In the genomic region with DNA sequence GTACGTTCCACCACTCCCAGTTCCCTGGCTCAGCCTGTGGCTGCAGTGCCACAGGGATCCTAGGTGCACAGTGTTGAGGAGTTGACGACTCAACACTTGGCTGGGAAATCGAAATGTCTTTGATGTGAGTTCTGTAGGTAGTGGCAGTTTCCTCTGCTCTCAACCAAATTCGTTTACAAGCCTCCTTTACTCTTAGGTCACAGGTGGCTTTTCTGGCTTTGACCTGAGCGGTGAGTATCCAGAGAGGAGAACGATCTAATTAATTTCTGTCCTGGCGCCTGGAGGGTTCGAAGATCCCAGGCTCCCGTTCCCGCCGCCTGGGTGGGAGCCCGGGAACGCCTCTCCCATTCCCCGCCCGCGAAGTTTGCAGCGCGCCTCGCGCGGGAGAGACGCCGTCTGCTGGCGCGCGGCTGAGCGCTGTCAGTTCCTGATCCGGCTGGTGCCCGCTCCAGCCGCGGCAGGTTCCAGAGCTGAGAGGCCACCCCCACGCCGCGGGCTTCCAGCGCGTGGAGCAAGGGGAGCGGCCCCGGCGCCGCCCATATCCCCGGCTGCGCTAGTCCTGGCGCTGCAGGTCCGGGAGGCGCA, we compare ENCODE assay signal across 8 cellular contexts. TPM values are rescaled to one million over a fixed set of nuclear protein-coding genes. Genes with fewer than 3 reads are reported as not detected.
A peak's percentile ranks its signal among the peaks of the same experiment; 100 is the strongest.
DNase-seq lines count a peak whose midpoint lies in the region; ATAC-seq and TF ChIP-seq lines count a peak whose summit lies in the region.

A gene with protein sequence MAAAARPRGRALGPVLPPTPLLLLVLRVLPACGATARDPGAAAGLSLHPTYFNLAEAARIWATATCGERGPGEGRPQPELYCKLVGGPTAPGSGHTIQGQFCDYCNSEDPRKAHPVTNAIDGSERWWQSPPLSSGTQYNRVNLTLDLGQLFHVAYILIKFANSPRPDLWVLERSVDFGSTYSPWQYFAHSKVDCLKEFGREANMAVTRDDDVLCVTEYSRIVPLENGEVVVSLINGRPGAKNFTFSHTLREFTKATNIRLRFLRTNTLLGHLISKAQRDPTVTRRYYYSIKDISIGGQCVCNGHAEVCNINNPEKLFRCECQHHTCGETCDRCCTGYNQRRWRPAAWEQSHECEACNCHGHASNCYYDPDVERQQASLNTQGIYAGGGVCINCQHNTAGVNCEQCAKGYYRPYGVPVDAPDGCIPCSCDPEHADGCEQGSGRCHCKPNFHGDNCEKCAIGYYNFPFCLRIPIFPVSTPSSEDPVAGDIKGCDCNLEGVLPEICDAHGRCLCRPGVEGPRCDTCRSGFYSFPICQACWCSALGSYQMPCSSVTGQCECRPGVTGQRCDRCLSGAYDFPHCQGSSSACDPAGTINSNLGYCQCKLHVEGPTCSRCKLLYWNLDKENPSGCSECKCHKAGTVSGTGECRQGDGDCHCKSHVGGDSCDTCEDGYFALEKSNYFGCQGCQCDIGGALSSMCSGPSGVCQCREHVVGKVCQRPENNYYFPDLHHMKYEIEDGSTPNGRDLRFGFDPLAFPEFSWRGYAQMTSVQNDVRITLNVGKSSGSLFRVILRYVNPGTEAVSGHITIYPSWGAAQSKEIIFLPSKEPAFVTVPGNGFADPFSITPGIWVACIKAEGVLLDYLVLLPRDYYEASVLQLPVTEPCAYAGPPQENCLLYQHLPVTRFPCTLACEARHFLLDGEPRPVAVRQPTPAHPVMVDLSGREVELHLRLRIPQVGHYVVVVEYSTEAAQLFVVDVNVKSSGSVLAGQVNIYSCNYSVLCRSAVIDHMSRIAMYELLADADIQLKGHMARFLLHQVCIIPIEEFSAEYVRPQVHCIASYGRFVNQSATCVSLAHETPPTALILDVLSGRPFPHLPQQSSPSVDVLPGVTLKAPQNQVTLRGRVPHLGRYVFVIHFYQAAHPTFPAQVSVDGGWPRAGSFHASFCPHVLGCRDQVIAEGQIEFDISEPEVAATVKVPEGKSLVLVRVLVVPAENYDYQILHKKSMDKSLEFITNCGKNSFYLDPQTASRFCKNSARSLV (N-terminal part only) (plus strand): TSS at position 423 of the 585 bp plus-strand sequence. CDS start 231 bp downstream, outside the sequence.

- no peaks in the 10 kb centered on the region for H3K4me1 ChIP-seq in testis

- no peaks in the 10 kb centered on the region for H3K9me3 ChIP-seq in testis

- H3K27ac ChIP-seq in testis, result no peak within 1 kb of the TSS

- WGBS in testis, 2 donors, result 0% methylated on average over 6 to 34 of the region's 45 CpGs

- DNase-seq in DMS79 treated with DMSO at 0.1 percent for 48 hours (lab: John Stamatoyannopoulos, UW) (peak; percentile 16), DMS79 (lab: John Stamatoyannopoulos, UW) (no peak), NCI-H1105 treated with DMSO at 0.1 percent for 48 hours (lab: John Stamatoyannopoulos, UW) (peak; percentile 73), epithelial cell of esophagus (ENCODE audit: low read depth) (peak; percentile 62), midbrain (lab: John Stamatoyannopoulos, UW) (peak; percentile 14), testis (peak; percentile 74)
- peak; percentile 31 to 40 for DNase-seq in activated CD4-positive, alpha-beta T cell treated with anti-CD3 and anti-CD28 coated beads, Interleukin-2, amount 50 U/mL, for 48 hours

- no peak for ATAC-seq in GM21381 (IDR thresholded peaks at IDR 0.05; ENCODE audit: unreplicated experiment)

- H3K36me3 ChIP-seq in testis (ENCODE audit: low read depth, missing control alignments), result no peaks in the 10 kb centered on the region

- H3K27me3 ChIP-seq in testis, result no peaks in the 10 kb centered on the region

- H3K4me3 ChIP-seq in epithelial cell of esophagus (ENCODE audit: low read length), result peak within 1 kb of the TSS; percentile 57
- peak within 1 kb of the TSS; percentile 61 to 64 for H3K4me3 ChIP-seq in testis

- intact Hi-C loops in testis (cut with DNase I; ENCODE audit: low total_unique reads), result no loop called here

- TF ChIP-seq CTCF in epithelial cell of esophagus (IDR thresholded peaks at IDR 0.05; ENCODE audit: insufficient read depth, low read depth, low read length, missing control alignments) (peak; percentile 22), testis (IDR thresholded peaks at IDR 0.05) (no peak)

- TF ChIP-seq POLR2A in testis (IDR thresholded peaks at IDR 0.05), result no peak

RNA-seq across cellular contexts. Expression of the gene that starts here (rescaled TPM):
- 10 to 100 TPM; 14.1 to 22.1 TPM for total RNA-seq in testis
- polyA plus RNA-seq in testis (ENCODE audit: insufficient read depth, low read depth, low replicate concordance), result 11.9 TPM
